1 cellular context compared by ENCODE assay signal in genomic region chr9:15422355-15423327, GRCh38.
A peak's percentile ranks its signal among the peaks of the same experiment; 100 is the strongest.
TF ChIP-seq lines count a peak whose summit lies in the region.

Gene SNAPC3, plus strand, starts transcription at chr9:15422876. Its CDS starts 4 bp downstream, at chr9:15422880.

TF ChIP-seq in WTC11, 78 proteins besides CTCF, POLR2A, EP300 and RAD21 (continued from another document):
- no peak for TF ChIP-seq ERG (CRISPR knock-in tag; IDR thresholded peaks at IDR 0.05)
- TF ChIP-seq FOXP1 (CRISPR knock-in tag; IDR thresholded peaks at IDR 0.05; ENCODE audit: borderline replicate concordance): peak; percentile 47; the same call in 1 of the 2 replicates
- TF ChIP-seq KAT7 (CRISPR knock-in tag; IDR thresholded peaks at IDR 0.05; ENCODE audit: borderline replicate concordance): peak; percentile 75
- TF ChIP-seq ZBTB21 (CRISPR knock-in tag; IDR thresholded peaks at IDR 0.05; ENCODE audit: borderline replicate concordance): peak; percentile 28; the same call in 1 of the 2 replicates
- no peak for TF ChIP-seq NR2C2 (CRISPR knock-in tag; IDR thresholded peaks at IDR 0.05)
- peak; percentile 87; the same call in 1 of the 2 replicates for TF ChIP-seq ARID4B (CRISPR knock-in tag; IDR thresholded peaks at IDR 0.05; ENCODE audit: borderline replicate concordance)
- no peak for TF ChIP-seq ZMAT4 (CRISPR knock-in tag; IDR thresholded peaks at IDR 0.05)
- no peak for TF ChIP-seq NFATC4 (CRISPR knock-in tag; IDR thresholded peaks at IDR 0.05)
- TF ChIP-seq TEAD1 (CRISPR knock-in tag; IDR thresholded peaks at IDR 0.05): peak; percentile 62
- no peak for TF ChIP-seq USF1 (CRISPR knock-in tag; IDR thresholded peaks at IDR 0.05)
- no peak for TF ChIP-seq GTF2I (CRISPR knock-in tag; conservative IDR thresholded peaks at IDR 0.05)
- TF ChIP-seq PRDM15 (CRISPR knock-in tag; IDR thresholded peaks at IDR 0.05): 0 out of 2 replicates have a peak, but pooled peaks have one; percentile 6
- peak; percentile 94 for TF ChIP-seq MYBL2 (CRISPR knock-in tag; IDR thresholded peaks at IDR 0.05)
- TF ChIP-seq AFF4 (CRISPR knock-in tag; IDR thresholded peaks at IDR 0.05; ENCODE audit: borderline replicate concordance): peak; percentile 82; the same call in 1 of the 2 replicates
- no peak for TF ChIP-seq AR (CRISPR knock-in tag; IDR thresholded peaks at IDR 0.05)
- TF ChIP-seq ZNF416 (CRISPR knock-in tag; IDR thresholded peaks at IDR 0.05): no peak
- TF ChIP-seq ZNF512 (CRISPR knock-in tag; IDR thresholded peaks at IDR 0.05; ENCODE audit: borderline replicate concordance): no peak
- TF ChIP-seq CREM (CRISPR knock-in tag; IDR thresholded peaks at IDR 0.05): peak; percentile 86; the same call in 1 of the 2 replicates
- TF ChIP-seq ZNF232 (CRISPR knock-in tag; IDR thresholded peaks at IDR 0.05): 0 out of 2 replicates have a peak, but pooled peaks have one; percentile 11
TF ChIP-seq in WTC11: peak in this region for 21.
